21 cellular contexts compared by ENCODE assay signal in the genomic region with DNA sequence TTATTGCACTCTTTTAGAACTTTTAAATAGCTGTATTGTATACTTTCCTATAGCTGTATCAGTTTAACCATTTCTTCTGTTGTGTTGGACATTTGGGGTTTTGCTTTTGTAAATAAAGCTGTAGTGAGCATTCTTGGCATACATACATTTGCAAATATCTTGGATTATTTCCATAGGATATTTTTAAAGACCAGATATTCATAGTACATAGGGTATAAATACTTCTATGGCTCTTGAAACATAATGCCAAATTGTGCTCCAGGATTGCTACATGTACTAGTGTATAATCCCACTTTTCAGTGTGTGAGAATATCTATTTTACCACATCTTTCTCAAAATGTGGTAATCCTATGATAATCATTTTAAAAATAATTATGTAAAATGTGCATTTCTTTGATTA.
"Had no signal": no experiment of that assay in that cellular context is flagged by ENCODE, and none has a peak within 500 bp of the region (broad histone marks: within the 10 kb centered on the region; RNA-seq: fewer than 3 reads in every experiment).

No MANE protein-coding gene starts in this region.

- H3K27me3 ChIP-seq: MG63, SJSA1 had no signal

- DNase-seq: KBM-7, MG63, NCI-H1092, NCI-H1105 treated with DMSO at 0.1 percent for 48 hours, NCI-H1417 treated with DMSO at 0.1 percent for 48 hours, NCI-H187, NCI-H2029, NCI-H2081 treated with DMSO at 0.1 percent for 48 hours, NCI-H2171, NCI-H226, NCI-H446, NCI-H510A, NCI-H524 treated with DMSO at 0.1 percent for 48 hours, NCI-H69, NCI-H774, Right ventricle myocardium superior, RPMI8226, SIG-M5 had no signal

- H3K27ac ChIP-seq: SJSA1, SK-N-MC had no signal

- H3K9me3 ChIP-seq: MG63, SJSA1 had no signal

- ATAC-seq: HepG2 had no signal

- H3K4me3 ChIP-seq: MG63, SJSA1, SK-N-MC had no signal

- H3K36me3 ChIP-seq: MG63, SJSA1 had no signal
